1 cellular context compared by ENCODE assay signal in genomic region chr17:78399028-78399692, GRCh38.
TF ChIP-seq lines count a peak whose summit lies in the region.

No MANE protein-coding gene starts in this region.

TF ChIP-seq in WTC11, 78 proteins besides CTCF, POLR2A, EP300 and RAD21 (continued from another document):
- TF ChIP-seq FOXP1 (CRISPR knock-in tag; IDR thresholded peaks at IDR 0.05; ENCODE audit: borderline replicate concordance) (no peak), ZNF416 (CRISPR knock-in tag; IDR thresholded peaks at IDR 0.05) (no peak), RELA (CRISPR knock-in tag; IDR thresholded peaks at IDR 0.05; ENCODE audit: borderline replicate concordance) (no peak), OVOL2 (CRISPR knock-in tag; IDR thresholded peaks at IDR 0.05; ENCODE audit: borderline replicate concordance) (no peak), E2F5 (CRISPR knock-in tag; IDR thresholded peaks at IDR 0.05) (no peak), FOXP4 (CRISPR knock-in tag; IDR thresholded peaks at IDR 0.05) (no peak), ZNF425 (CRISPR knock-in tag; conservative IDR thresholded peaks at IDR 0.05) (no peak), GTF2I (CRISPR knock-in tag; conservative IDR thresholded peaks at IDR 0.05) (no peak)
